Comparison of ENCODE assay signal across 14 cellular contexts in genomic region chr7:47579458-47579857, GRCh38. TPM values are rescaled to one million over a fixed set of nuclear protein-coding genes. Genes with fewer than 3 reads are reported as not detected.
DNase-seq lines count a peak whose midpoint lies in the region; ATAC-seq, FAIRE-seq and TF ChIP-seq lines count a peak whose summit lies in the region.
"Had no signal": no experiment of that assay in that cellular context is flagged by ENCODE, and none has a peak within 500 bp of the region (broad histone marks: within the 10 kb centered on the region; RNA-seq: fewer than 3 reads in every experiment).

No MANE protein-coding gene starts in this region.

- no peaks in the 10 kb centered on the region for H3K9me3 Mint-ChIP-seq in activated T-cell treated with anti-CD3 and anti-CD28 coated beads, Interleukin-2, amount 50 U/mL, for 4 hours

- H3K27ac ChIP-seq in heart right ventricle (peak overlapping the region in 7 of 10 donors; percentile 30 to 95 (median 40)), duodenal mucosa (ENCODE audit: low read depth, low read length) (peak overlapping the region; percentile 4), pancreas (peak overlapping the region in 3 of 4 donors; percentile 26 to 80 (median 62)), aorta (ENCODE audit: low read depth in 1 of 2, low read length in 2 of 2) (peak overlapping the region; percentile 1 to 80)

- H3K36me3 ChIP-seq in heart right ventricle (no peaks in the 10 kb centered on the region), duodenal mucosa (ENCODE audit: control insufficient read depth in 1 of 2, insufficient read depth in 2 of 2, low read length in 2 of 2) (no peaks in the 10 kb centered on the region), pancreas (no peaks in the 10 kb centered on the region), aorta (ENCODE audit: control insufficient read depth in 1 of 2, insufficient read depth in 2 of 2, low read length in 1 of 2) (no peaks in the 10 kb centered on the region)

- TF ChIP-seq CTCF in heart right ventricle (IDR thresholded peaks at IDR 0.05) (no peak), pancreas (IDR thresholded peaks at IDR 0.05) (no peak), D721Med (IDR thresholded peaks at IDR 0.05; ENCODE audit: insufficient read depth, missing control alignments) (no peak)

- H3K27me3 Mint-ChIP-seq in activated T-cell treated with anti-CD3 and anti-CD28 coated beads, Interleukin-2, amount 50 U/mL, for 4 hours (ENCODE audit: low read depth): peaks cover 28% of the 10 kb centered on the region

- H3K9me3 ChIP-seq in heart right ventricle (no peaks in the 10 kb centered on the region), duodenal mucosa (ENCODE audit: control insufficient read depth in 1 of 2, low read length in 2 of 2) (no peaks in the 10 kb centered on the region), pancreas (no peaks in the 10 kb centered on the region), aorta (ENCODE audit: control insufficient read depth, low read length) (no peaks in the 10 kb centered on the region)
- H3K9me3 ChIP-seq: mucosa of descending colon had no signal

- H3K36me3 Mint-ChIP-seq in activated T-cell treated with anti-CD3 and anti-CD28 coated beads, Interleukin-2, amount 50 U/mL, for 4 hours (ENCODE audit: insufficient read depth): no peaks in the 10 kb centered on the region

- H3K4me1 Mint-ChIP-seq in activated T-cell treated with anti-CD3 and anti-CD28 coated beads, Interleukin-2, amount 50 U/mL, for 4 hours (ENCODE audit: low read depth): peaks cover 3% of the 10 kb centered on the region

- peak overlapping the region in 1 of 2 donors; percentile 7 for H3K9ac ChIP-seq in duodenal mucosa (ENCODE audit: low read depth in 1 of 2, low read length in 2 of 2)

- no peak overlapping the region for H3K4me3 Mint-ChIP-seq in activated T-cell treated with anti-CD3 and anti-CD28 coated beads, Interleukin-2, amount 50 U/mL, for 4 hours

- ATAC-seq in heart right ventricle: no peak
- ATAC-seq in left ventricle myocardium superior: no peak
- no peak for ATAC-seq in pancreas
- ATAC-seq in aorta (ENCODE audit: low FRiP score): no peak
- no peak for ATAC-seq in activated T-cell treated with anti-CD3 and anti-CD28 coated beads, Interleukin-2, amount 50 U/mL, for 4 hours
- ATAC-seq: mucosa of descending colon had no signal

- FAIRE-seq in pancreas (lab: Jason Lieb, UNC) (no peak), D721Med (lab: Jason Lieb, UNC) (no peak)

- H3K27me3 ChIP-seq in heart right ventricle: peaks cover 0 to 8% (median 0%) of the 10 kb centered on the region in 7 donors
- H3K27me3 ChIP-seq in duodenal mucosa (ENCODE audit: control insufficient read depth in 1 of 2, insufficient read depth in 2 of 2, low read length in 2 of 2): no peaks in the 10 kb centered on the region
- H3K27me3 ChIP-seq in pancreas: no peaks in the 10 kb centered on the region
- no peaks in the 10 kb centered on the region for H3K27me3 ChIP-seq in aorta (ENCODE audit: control insufficient read depth in 1 of 2, insufficient read depth in 2 of 2, low read length in 1 of 2)

- 78 to 85% methylated on average over 3 of the region's 3 CpGs for WGBS in heart right ventricle, 2 donors
- 75 to 88% methylated on average over 3 of the region's 3 CpGs for WGBS in pancreas, 2 donors
- WGBS in aorta, 2 donors: 71 to 76% methylated on average over 3 of the region's 3 CpGs

- H3K4me1 ChIP-seq in heart right ventricle: peaks cover 8 to 93% (median 63%) of the 10 kb centered on the region in 9 donors
- peaks cover 54 to 61% of the 10 kb centered on the region in 2 donors for H3K4me1 ChIP-seq in duodenal mucosa (ENCODE audit: control insufficient read depth in 1 of 2, insufficient read depth in 2 of 2, low read length in 2 of 2)
- peaks cover 42 to 56% (median 53%) of the 10 kb centered on the region in 3 donors for H3K4me1 ChIP-seq in pancreas
- H3K4me1 ChIP-seq in aorta (ENCODE audit: control insufficient read depth in 1 of 2, insufficient read depth in 2 of 2, low read length in 2 of 2): peaks cover 3 to 10% of the 10 kb centered on the region in 2 donors

- intact Hi-C loops in heart right ventricle (cut with DNase I): loop anchor here in 5 of 10 donors (5.0 to 10.0 kb wide), 5 partner anchors 125 to 235 kb away; no protein-coding TSS in a partner anchor
- intact Hi-C loops in left ventricle myocardium superior (cut with micrococcal nuclease): no loop called here
- intact Hi-C loops in pancreas (cut with DNase I): loop anchor here in 1 of 3 donors (10.0 kb wide), 1 partner anchor 135 kb away; no protein-coding TSS in a partner anchor
- intact Hi-C loops in aorta (cut with DNase I): loop anchor here in 1 of 2 donors (10.0 kb wide), 2 partner anchors 135 to 195 kb away; no protein-coding TSS in a partner anchor

- H3K4me3 ChIP-seq in heart right ventricle (peak overlapping the region in 1 of 10 donors; percentile 71), duodenal mucosa (ENCODE audit: low read depth in 1 of 2, low read length in 2 of 2) (peak overlapping the region in 1 of 2 donors; percentile 70), pancreas (no peak overlapping the region), aorta (ENCODE audit: low read length in 2 of 2) (no peak overlapping the region)
- H3K4me3 ChIP-seq: mucosa of descending colon had no signal

- DNase-seq in heart right ventricle (no peak), left ventricle myocardium superior (no peak), pancreas (no peak), aorta (no peak), D721Med (ENCODE audit: insufficient read length, low spot score) (no peak), T-helper 2 cell (no peak)
- no peak for DNase-seq in activated T-cell treated with anti-CD3 and anti-CD28 coated beads, Interleukin-2, amount 50 U/mL, for 4 hours
- DNase-seq: activated CD4-positive, alpha-beta T cell treated with anti-CD3 and anti-CD28 coated beads for 4 hours; KBM-7; mucosa of descending colon; NCI-H2227 treated with DMSO at 0.1 percent for 48 hours; substantia nigra had no signal

RNA-seq across cellular contexts. Expression of gene TNS3, which starts 2.5 kb away (rescaled TPM):
- total RNA-seq in heart right ventricle (10 to 100 TPM; 29.9 to 74.2 (median 35.6) TPM), left ventricle myocardium superior (42.4 TPM), pancreas (100 to 1,000 TPM in 2 of 6 donors, 10 to 100 TPM in 4; 84.0 to 125 (median 97.5) TPM), aorta (100 to 1,000 TPM; 117 to 140 TPM)
- polyA plus RNA-seq in heart right ventricle (10 to 100 TPM in 1 of 2 donors, 1 to 10 TPM in 1; 6.7 to 14.3 TPM), pancreas (10 to 100 TPM; 28.0 to 37.5 TPM), aorta (10 to 100 TPM; 40.5 to 56.1 TPM)
- 1 to 10 TPM; 2.6 to 3.4 (median 3.2) TPM for total RNA-seq in activated T-cell treated with anti-CD3 and anti-CD28 coated beads, Interleukin-2, amount 50 U/mL, for 4 hours
- total RNA-seq: A673 had no signal

Comparison
In these comparisons a context has a peak if more than half of its experiments do, and no peak if none do; other contexts are left out.
1. H3K27ac ChIP-seq: peak in every context shown above with its lines; median percentile 62 in pancreas; 40 in aorta; 40 in heart right ventricle; 4 in duodenal mucosa.